In genomic region chr6:43910638-43911353, GRCh38 we compare ENCODE assay signal across 2 cellular contexts.
TF ChIP-seq lines count a peak whose summit lies in the region.

No MANE protein-coding gene starts in this region.

TF ChIP-seq in IMR-90, 13 proteins besides CTCF, POLR2A, EP300 and RAD21:
- TF ChIP-seq BHLHE40 (IDR thresholded peaks at IDR 0.05; ENCODE audit: low read depth, low read length) = peak; percentile 59; the same call in 1 of the 2 replicates
- no peak for TF ChIP-seq NFE2L2 (IDR thresholded peaks at IDR 0.05; ENCODE audit: low read depth, low read length)
- no peak for TF ChIP-seq FOS (IDR thresholded peaks at IDR 0.05; ENCODE audit: low read depth, low read length)
- TF ChIP-seq CEBPB (IDR thresholded peaks at IDR 0.05; ENCODE audit: low read depth, low read length) = peak; percentile 97
TF ChIP-seq in IMR-90: peak in this region for 2.

TF ChIP-seq in K562, 482 proteins besides CTCF, POLR2A, EP300 and RAD21 (continues in another document):
- TF ChIP-seq WHSC1 (IDR thresholded peaks at IDR 0.05; ENCODE audit: low read length) (no peak), MYBL2 (IDR thresholded peaks at IDR 0.05; ENCODE audit: low read depth) (no peak), MYBL2 (CRISPR knock-in tag; IDR thresholded peaks at IDR 0.05; ENCODE audit: borderline replicate concordance) (no peak), HINFP (tag; conservative IDR thresholded peaks at IDR 0.05; ENCODE audit: low read depth) (no peak; the same call in 1 of the 2 replicates), ZC3H8 (IDR thresholded peaks at IDR 0.05) (no peak), NELFE (IDR thresholded peaks at IDR 0.05; ENCODE audit: insufficient read depth, insufficient read length) (no peak), SMC3 (conservative IDR thresholded peaks at IDR 0.05; ENCODE audit: insufficient read depth, low read depth, low read length) (no peak), MNT (conservative IDR thresholded peaks at IDR 0.05) (peak in 1 of 2 experiments; percentile 53; a peak in 1 of 4 replicates), E2F1 (CRISPR knock-in tag; IDR thresholded peaks at IDR 0.05) (no peak), SLC30A9 (CRISPR knock-in tag; IDR thresholded peaks at IDR 0.05) (no peak), GABPA (tag; conservative IDR thresholded peaks at IDR 0.05; ENCODE audit: low read depth) (no peak), ZNF507 (tag; conservative IDR thresholded peaks at IDR 0.05) (no peak), BRF2 (IDR thresholded peaks at IDR 0.05; ENCODE audit: borderline replicate concordance, insufficient read depth, insufficient read length) (no peak), MTA3 (IDR thresholded peaks at IDR 0.05; ENCODE audit: borderline replicate concordance) (peak; percentile 96), HDAC3 (IDR thresholded peaks at IDR 0.05; ENCODE audit: borderline replicate concordance, partially characterized antibody) (no peak), SMAD2 (IDR thresholded peaks at IDR 0.05; ENCODE audit: low read depth, low read length) (no peak), JUN (IDR thresholded peaks at IDR 0.05; ENCODE audit: borderline replicate concordance, low read depth, low read length) (peak; percentile 95), JUN (CRISPR knock-in tag; IDR thresholded peaks at IDR 0.05; ENCODE audit: borderline replicate concordance) (peak; percentile 65; the same call in 1 of the 2 replicates), CC2D1A (IDR thresholded peaks at IDR 0.05) (no peak), TCF7L2 (IDR thresholded peaks at IDR 0.05; ENCODE audit: low read depth, low read length) (no peak), GABPB1 (CRISPR knock-in tag; IDR thresholded peaks at IDR 0.05) (peak; percentile 48), PHF8 (IDR thresholded peaks at IDR 0.05; ENCODE audit: borderline replicate concordance, low read length) (peak; percentile 16; the same call in 1 of the 2 replicates), ZFP30 (CRISPR knock-in tag; IDR thresholded peaks at IDR 0.05; ENCODE audit: borderline replicate concordance) (no peak), FOS (IDR thresholded peaks at IDR 0.05; ENCODE audit: extremely low read depth, insufficient read length) (peak; percentile 18), NFATC3 (IDR thresholded peaks at IDR 0.05) (no peak), GTF3C2 (IDR thresholded peaks at IDR 0.05; ENCODE audit: borderline replicate concordance, extremely low read depth, insufficient read length) (no peak), HDAC8 (tag; IDR thresholded peaks at IDR 0.05) (peak; percentile 28; the same call in 1 of the 2 replicates), THAP7 (CRISPR knock-in tag; IDR thresholded peaks at IDR 0.05) (peak; percentile 88; the same call in 1 of the 2 replicates), SIRT6 (IDR thresholded peaks at IDR 0.05; ENCODE audit: low read depth, low read length) (no peak), POLR2AphosphoS5 (IDR thresholded peaks at IDR 0.05; ENCODE audit: control insufficient read depth, insufficient read depth, low read depth, low read length) (no peak), NCOA4 (IDR thresholded peaks at IDR 0.05; ENCODE audit: partially characterized antibody) (no peak), HNRNPLL (IDR thresholded peaks at IDR 0.05; ENCODE audit: low read depth, low read length, poor library complexity, severe bottlenecking) (no peak), EP400 (IDR thresholded peaks at IDR 0.05) (peak; percentile 91), TBP (optimal IDR thresholded peaks at IDR 0.05; ENCODE audit: low read depth, low read length) (no peak), DNMT1 (IDR thresholded peaks at IDR 0.05) (no peak), ZNF707 (CRISPR knock-in tag; conservative IDR thresholded peaks at IDR 0.05) (peak; percentile 38; the same call in 1 of the 2 replicates), KDM1A (IDR thresholded peaks at IDR 0.05) (peak in 1 of 2 experiments; percentile 83; a peak in 2 of 4 replicates), STAT5B (CRISPR knock-in tag; IDR thresholded peaks at IDR 0.05) (no peak), JUNB (CRISPR knock-in tag; conservative IDR thresholded peaks at IDR 0.05) (no peak), SMARCE1 (IDR thresholded peaks at IDR 0.05) (peak; percentile 18; the same call in 1 of the 2 replicates), CEBPG (CRISPR knock-in tag; IDR thresholded peaks at IDR 0.05) (peak; percentile 100), CEBPG (tag; conservative IDR thresholded peaks at IDR 0.05 in 1 of 2, IDR thresholded peaks at IDR 0.05 in 1 of 2) (peak; percentile 99 to 100)
- TF ChIP-seq, protein P1, sequence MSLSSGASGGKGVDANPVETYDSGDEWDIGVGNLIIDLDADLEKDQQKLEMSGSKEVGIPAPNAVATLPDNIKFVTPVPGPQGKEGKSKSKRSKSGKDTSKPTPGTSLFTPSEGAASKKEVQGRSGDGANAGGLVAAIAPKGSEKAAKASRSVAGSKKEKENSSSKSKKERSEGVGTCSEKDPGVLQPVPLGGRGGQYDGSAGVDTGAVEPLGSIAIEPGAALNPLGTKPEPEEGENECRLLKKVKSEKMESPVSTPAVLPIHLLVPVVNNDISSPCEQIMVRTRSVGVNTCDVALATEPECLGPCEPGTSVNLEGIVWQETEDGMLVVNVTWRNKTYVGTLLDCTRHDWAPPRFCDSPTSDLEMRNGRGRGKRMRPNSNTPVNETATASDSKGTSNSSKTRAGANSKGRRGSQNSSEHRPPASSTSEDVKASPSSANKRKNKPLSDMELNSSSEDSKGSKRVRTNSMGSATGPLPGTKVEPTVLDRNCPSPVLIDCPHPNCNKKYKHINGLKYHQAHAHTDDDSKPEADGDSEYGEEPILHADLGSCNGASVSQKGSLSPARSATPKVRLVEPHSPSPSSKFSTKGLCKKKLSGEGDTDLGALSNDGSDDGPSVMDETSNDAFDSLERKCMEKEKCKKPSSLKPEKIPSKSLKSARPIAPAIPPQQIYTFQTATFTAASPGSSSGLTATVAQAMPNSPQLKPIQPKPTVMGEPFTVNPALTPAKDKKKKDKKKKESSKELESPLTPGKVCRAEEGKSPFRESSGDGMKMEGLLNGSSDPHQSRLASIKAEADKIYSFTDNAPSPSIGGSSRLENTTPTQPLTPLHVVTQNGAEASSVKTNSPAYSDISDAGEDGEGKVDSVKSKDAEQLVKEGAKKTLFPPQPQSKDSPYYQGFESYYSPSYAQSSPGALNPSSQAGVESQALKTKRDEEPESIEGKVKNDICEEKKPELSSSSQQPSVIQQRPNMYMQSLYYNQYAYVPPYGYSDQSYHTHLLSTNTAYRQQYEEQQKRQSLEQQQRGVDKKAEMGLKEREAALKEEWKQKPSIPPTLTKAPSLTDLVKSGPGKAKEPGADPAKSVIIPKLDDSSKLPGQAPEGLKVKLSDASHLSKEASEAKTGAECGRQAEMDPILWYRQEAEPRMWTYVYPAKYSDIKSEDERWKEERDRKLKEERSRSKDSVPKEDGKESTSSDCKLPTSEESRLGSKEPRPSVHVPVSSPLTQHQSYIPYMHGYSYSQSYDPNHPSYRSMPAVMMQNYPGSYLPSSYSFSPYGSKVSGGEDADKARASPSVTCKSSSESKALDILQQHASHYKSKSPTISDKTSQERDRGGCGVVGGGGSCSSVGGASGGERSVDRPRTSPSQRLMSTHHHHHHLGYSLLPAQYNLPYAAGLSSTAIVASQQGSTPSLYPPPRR (CRISPR knock-in tag; IDR thresholded peaks at IDR 0.05; ENCODE audit: borderline replicate concordance) = no peak
- TF ChIP-seq, protein P2, sequence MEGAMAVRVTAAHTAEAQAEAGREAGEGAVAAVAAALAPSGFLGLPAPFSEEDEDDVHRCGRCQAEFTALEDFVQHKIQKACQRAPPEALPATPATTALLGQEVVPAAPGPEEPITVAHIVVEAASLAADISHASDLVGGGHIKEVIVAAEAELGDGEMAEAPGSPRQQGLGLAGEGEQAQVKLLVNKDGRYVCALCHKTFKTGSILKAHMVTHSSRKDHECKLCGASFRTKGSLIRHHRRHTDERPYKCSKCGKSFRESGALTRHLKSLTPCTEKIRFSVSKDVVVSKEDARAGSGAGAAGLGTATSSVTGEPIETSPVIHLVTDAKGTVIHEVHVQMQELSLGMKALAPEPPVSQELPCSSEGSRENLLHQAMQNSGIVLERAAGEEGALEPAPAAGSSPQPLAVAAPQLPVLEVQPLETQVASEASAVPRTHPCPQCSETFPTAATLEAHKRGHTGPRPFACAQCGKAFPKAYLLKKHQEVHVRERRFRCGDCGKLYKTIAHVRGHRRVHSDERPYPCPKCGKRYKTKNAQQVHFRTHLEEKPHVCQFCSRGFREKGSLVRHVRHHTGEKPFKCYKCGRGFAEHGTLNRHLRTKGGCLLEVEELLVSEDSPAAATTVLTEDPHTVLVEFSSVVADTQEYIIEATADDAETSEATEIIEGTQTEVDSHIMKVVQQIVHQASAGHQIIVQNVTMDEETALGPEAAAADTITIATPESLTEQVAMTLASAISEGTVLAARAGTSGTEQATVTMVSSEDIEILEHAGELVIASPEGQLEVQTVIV (CRISPR knock-in tag; IDR thresholded peaks at IDR 0.05; ENCODE audit: borderline replicate concordance) = no peak
- TF ChIP-seq, protein P3, sequence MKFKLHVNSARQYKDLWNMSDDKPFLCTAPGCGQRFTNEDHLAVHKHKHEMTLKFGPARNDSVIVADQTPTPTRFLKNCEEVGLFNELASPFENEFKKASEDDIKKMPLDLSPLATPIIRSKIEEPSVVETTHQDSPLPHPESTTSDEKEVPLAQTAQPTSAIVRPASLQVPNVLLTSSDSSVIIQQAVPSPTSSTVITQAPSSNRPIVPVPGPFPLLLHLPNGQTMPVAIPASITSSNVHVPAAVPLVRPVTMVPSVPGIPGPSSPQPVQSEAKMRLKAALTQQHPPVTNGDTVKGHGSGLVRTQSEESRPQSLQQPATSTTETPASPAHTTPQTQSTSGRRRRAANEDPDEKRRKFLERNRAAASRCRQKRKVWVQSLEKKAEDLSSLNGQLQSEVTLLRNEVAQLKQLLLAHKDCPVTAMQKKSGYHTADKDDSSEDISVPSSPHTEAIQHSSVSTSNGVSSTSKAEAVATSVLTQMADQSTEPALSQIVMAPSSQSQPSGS (CRISPR knock-in tag; IDR thresholded peaks at IDR 0.05) = no peak
